In the genomic region with DNA sequence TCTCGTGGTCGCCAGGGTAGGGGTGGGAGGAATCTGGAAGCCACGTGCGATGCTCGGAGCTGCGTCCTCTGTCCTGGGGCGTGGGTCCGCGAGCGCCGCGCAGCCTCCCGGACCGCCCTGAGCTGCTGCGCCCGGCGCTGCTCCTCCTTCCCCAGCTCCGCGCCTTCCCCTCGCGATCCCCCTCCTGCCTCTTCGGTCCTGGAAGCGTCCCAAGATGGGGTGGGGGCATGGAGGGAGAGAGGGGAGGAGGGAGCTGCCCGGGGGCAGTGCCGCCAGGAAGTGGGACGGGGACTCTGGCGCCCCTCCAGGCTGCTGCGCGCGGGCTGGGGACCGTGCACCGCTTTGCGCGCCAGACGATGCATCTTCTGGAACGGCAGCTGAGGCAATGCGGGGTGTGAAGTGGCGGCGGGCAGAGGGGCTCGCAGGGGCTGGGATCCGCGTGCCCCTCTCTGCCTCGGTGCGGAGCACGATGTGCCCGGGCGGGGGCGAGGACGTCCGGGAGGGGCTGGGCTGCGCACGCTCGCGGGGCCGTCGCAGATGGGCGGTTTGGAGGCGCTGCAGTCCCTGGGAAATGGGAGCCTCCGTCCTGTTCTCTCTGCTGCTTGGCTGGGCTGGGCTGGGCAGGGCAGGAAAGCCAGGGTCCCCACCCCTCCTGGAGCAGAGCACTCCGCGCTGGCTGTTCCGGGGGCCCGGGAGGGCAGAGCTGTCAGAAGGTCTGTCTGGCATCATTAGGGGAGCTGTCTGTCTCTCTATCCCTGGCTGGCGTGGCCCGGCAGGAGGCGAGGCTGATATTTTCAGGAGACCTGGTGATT, we compare ENCODE assay signal across 9 cellular contexts.
A peak's percentile ranks its signal among the peaks of the same experiment; 100 is the strongest.
DNase-seq lines count a peak whose midpoint lies in the region; ATAC-seq and TF ChIP-seq lines count a peak whose summit lies in the region.
"Had no signal": no experiment of that assay in that cellular context is flagged by ENCODE, and none has a peak within 500 bp of the region (broad histone marks: within the 10 kb centered on the region; RNA-seq: fewer than 3 reads in every experiment).

No MANE protein-coding gene starts in this region.

- peak overlapping the region; percentile 26 for H3K4me3 ChIP-seq in choroid plexus epithelial cell (ENCODE audit: low read depth, low read length)
- H3K4me3 ChIP-seq in osteoblast (ENCODE audit: insufficient read depth, low read length), result peak overlapping the region; percentile 53
- H3K4me3 ChIP-seq in gastroesophageal sphincter, result peak overlapping the region in 1 of 2 donors; percentile 40

- H2BK5ac ChIP-seq in H9 (ENCODE audit: insufficient read length, low read length), result no peak overlapping the region

- TF ChIP-seq CTCF in H9 (conservative IDR thresholded peaks at IDR 0.05), result peak; percentile 66
- no peak for TF ChIP-seq CTCF in choroid plexus epithelial cell (conservative IDR thresholded peaks at IDR 0.05; ENCODE audit: low read depth, low read length)
- TF ChIP-seq CTCF in osteoblast (IDR thresholded peaks at IDR 0.05; ENCODE audit: extremely low read depth, low read depth, low read length), result no peak
- TF ChIP-seq CTCF in gastroesophageal sphincter (IDR thresholded peaks at IDR 0.05), result no peak

- no peak overlapping the region for H2AFZ ChIP-seq in H9 (ENCODE audit: low read length)
- no peak overlapping the region for H2AFZ ChIP-seq in osteoblast (ENCODE audit: low read length)

- DNase-seq in H9 (peak; percentile 83), NCI-H69 (lab: John Stamatoyannopoulos, UW) (peak; percentile 89), choroid plexus epithelial cell (ENCODE audit: low read depth) (no peak), osteoblast (ENCODE audit: insufficient read length, low spot score, missing footprints) (peak; percentile 82), EL (no peak)
- DNase-seq in effector CD4-positive, alpha-beta T cell, result no peak

- no peak overlapping the region for H3K23ac ChIP-seq in H9 (ENCODE audit: insufficient read length, low read depth, low read length)

- H3K4me1 ChIP-seq in H9 (ENCODE audit: insufficient read depth, low read length) (no peaks in the 10 kb centered on the region), osteoblast (ENCODE audit: insufficient read depth, low read length) (peaks cover 3% of the 10 kb centered on the region), gastroesophageal sphincter (peaks cover 0 to 14% (median 9%) of the 10 kb centered on the region in 3 donors)

- peaks cover 8 to 16% (median 11%) of the 10 kb centered on the region in 3 experiments for H3K36me3 Mint-ChIP-seq in H9 (ENCODE audit: insufficient read depth in 1 of 3, low read depth in 3 of 3)

- H3K79me2 ChIP-seq in H9 (ENCODE audit: insufficient read depth, low read length), result no peaks in the 10 kb centered on the region
- no peaks in the 10 kb centered on the region for H3K79me2 ChIP-seq in osteoblast (ENCODE audit: insufficient read depth, low read length)

- H3K14ac ChIP-seq in H9 (ENCODE audit: insufficient read depth, low read length), result no peak overlapping the region

- H3K23me2 ChIP-seq in H9 (ENCODE audit: insufficient read length, low read depth, low read length, poor library complexity, severe bottlenecking), result peaks cover 5% of the 10 kb centered on the region

- H3K27me3 ChIP-seq in H9 (ENCODE audit: insufficient read depth, low read length), result peaks cover 1% of the 10 kb centered on the region; the same call in 1 of the 2 replicates
- H3K27me3 ChIP-seq in osteoblast (ENCODE audit: insufficient read depth, low read length), result peaks cover 29% of the 10 kb centered on the region
- peaks cover 46% of the 10 kb centered on the region for H3K27me3 ChIP-seq in gastroesophageal sphincter

- no peak overlapping the region for H3K27ac Mint-ChIP-seq in H9

- peak overlapping the region; percentile 37 for H3K4me2 ChIP-seq in H9 (ENCODE audit: insufficient read depth, insufficient read length, low read length)
- peak overlapping the region; percentile 51 for H3K4me2 ChIP-seq in osteoblast (ENCODE audit: insufficient read depth, low read length)
- H3K4me2 ChIP-seq: KMS-11 had no signal

- H3K56ac ChIP-seq in H9 (ENCODE audit: insufficient read length, low read depth, low read length), result no peak overlapping the region

- no peak overlapping the region for H4K8ac ChIP-seq in H9 (replicated peaks; ENCODE audit: insufficient read length, low read depth, low read length)

- H2BK12ac ChIP-seq in H9 (ENCODE audit: insufficient read length, low read depth, low read length), result no peak overlapping the region

- no peak for TF ChIP-seq EP300 in gastroesophageal sphincter (IDR thresholded peaks at IDR 0.05)

- no peak overlapping the region for H3K18ac ChIP-seq in H9 (ENCODE audit: insufficient read length, low read depth, low read length)

- H3K79me1 ChIP-seq in H9 (ENCODE audit: insufficient read depth, low read depth, low read length, poor library complexity, severe bottlenecking), result no peaks in the 10 kb centered on the region

- H4K5ac ChIP-seq in H9 (ENCODE audit: insufficient read length, low read depth, low read length), result no peak overlapping the region

- H3K4me3 Mint-ChIP-seq in H9, result peak overlapping the region; percentile 65 to 80

- no peaks in the 10 kb centered on the region for H3K36me3 ChIP-seq in osteoblast (ENCODE audit: insufficient read depth, low read length)
- no peaks in the 10 kb centered on the region for H3K36me3 ChIP-seq in gastroesophageal sphincter

- no peak overlapping the region for H2BK20ac ChIP-seq in H9 (ENCODE audit: low read depth, low read length, poor library complexity, severe bottlenecking)

- ATAC-seq in gastroesophageal sphincter (no peak), HG03342 (IDR thresholded peaks at IDR 0.05; ENCODE audit: unreplicated experiment) (no peak)

- no peak overlapping the region for H4K91ac ChIP-seq in H9 (ENCODE audit: insufficient read length, low read depth, low read length)

- no peak overlapping the region for H2BK120ac ChIP-seq in H9 (ENCODE audit: low read depth, low read length, poor library complexity, severe bottlenecking)

- H2BK15ac ChIP-seq in H9 (ENCODE audit: low read depth, low read length), result no peak overlapping the region

- H3K9me3 ChIP-seq in H9 (ENCODE audit: control insufficient read depth, low read depth, low read length), result no peaks in the 10 kb centered on the region
- no peaks in the 10 kb centered on the region for H3K9me3 ChIP-seq in osteoblast (ENCODE audit: low read depth, low read length)
- H3K9me3 ChIP-seq in gastroesophageal sphincter, result no peaks in the 10 kb centered on the region

- H2AK5ac ChIP-seq in H9 (ENCODE audit: insufficient read length, low read length), result no peak overlapping the region

- H3K4ac ChIP-seq in H9 (ENCODE audit: low read depth, low read length), result no peak overlapping the region

- H3K9ac ChIP-seq in H9 (ENCODE audit: extremely low read depth, insufficient read length, low read length), result no peak overlapping the region
- H3K9ac ChIP-seq: KMS-11 had no signal

- H3T11ph ChIP-seq in H9 (ENCODE audit: low read length), result no peak overlapping the region

- peaks cover 70% of the 10 kb centered on the region for H3K27me3 Mint-ChIP-seq in H9 (ENCODE audit: low read depth)

- H3K27ac ChIP-seq in H9 (ENCODE audit: insufficient read length, low read depth, low read length) (no peak overlapping the region), osteoblast (ENCODE audit: low read depth, low read length) (no peak overlapping the region), gastroesophageal sphincter (no peak overlapping the region)
- H3K27ac ChIP-seq: KMS-11 had no signal

- H3K4me1 Mint-ChIP-seq in H9, result peaks cover 0 to 8% of the 10 kb centered on the region in 2 experiments; a peak in 2 of 4 replicates

- H3K9me3 Mint-ChIP-seq in H9, result peaks cover 23 to 32% of the 10 kb centered on the region in 2 experiments

- WGBS in H9 (ENCODE audit: extremely low coverage, insufficient read length, low lambda C conversion rate), result no CpG with 5 or more reads among the region's 66 CpGs
- 10% methylated on average over 2 of the region's 66 CpGs; no CpG with 5 or more reads in 1 of the 2 donors for WGBS in gastroesophageal sphincter (ENCODE audit: low coverage in 1 of 2), 2 donors

- H4K20me1 ChIP-seq in H9 (ENCODE audit: control insufficient read depth, insufficient read depth, insufficient read length) (no peaks in the 10 kb centered on the region), osteoblast (ENCODE audit: insufficient read depth, low read length) (no peaks in the 10 kb centered on the region)

- no peak for TF ChIP-seq POLR2A in gastroesophageal sphincter (IDR thresholded peaks at IDR 0.05)

Comparison
In these comparisons a context has a peak if more than half of its experiments do, and no peak if none do; other contexts are left out.
1. DNase-seq: peak in H9 (single experiment), NCI-H69 (single experiment) and osteoblast (single experiment); none in choroid plexus epithelial cell (single experiment), EL (single experiment) and effector CD4-positive, alpha-beta T cell (single experiment).